Comparison of ENCODE assay signal across 2 cellular contexts in the genomic region with DNA sequence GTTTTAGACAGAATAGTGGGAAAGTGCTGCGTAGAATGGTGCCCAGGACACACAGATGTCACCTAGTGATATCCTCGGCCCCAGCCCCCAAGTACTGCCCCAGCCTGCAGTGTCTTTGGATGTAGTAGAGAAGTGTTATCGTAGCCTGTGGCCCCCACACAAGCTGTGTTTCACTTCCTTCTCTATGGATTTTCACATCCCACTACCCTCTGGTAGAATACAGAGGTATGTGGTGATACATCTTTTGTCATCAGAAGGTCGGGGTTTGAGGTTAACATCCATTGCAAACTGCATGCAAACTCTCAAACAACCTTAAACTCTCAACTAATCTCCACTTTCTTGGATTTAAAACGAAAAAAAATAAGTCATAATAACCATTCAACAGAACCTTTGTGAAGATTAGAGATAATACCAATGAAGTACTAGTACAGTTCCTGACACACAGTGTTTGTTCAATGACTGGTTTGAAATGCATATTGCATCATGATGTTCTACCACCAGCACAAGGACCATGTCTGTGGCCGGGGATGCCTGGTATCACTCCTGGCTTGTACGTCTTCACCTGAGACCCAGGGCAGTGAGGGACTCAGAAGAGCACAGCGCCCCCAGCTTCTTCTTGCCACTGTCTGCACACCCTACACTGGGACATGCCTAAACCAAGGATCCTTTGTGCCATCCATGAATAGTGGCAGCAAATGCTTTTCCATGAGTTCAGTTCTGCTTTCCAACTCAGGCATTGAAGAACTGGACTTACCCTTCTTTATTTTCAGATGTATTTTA.
TF ChIP-seq lines count a peak whose summit lies in the region.

No MANE protein-coding gene starts in this region.

TF ChIP-seq in HepG2, 621 proteins besides CTCF, POLR2A, EP300 and RAD21:
- TF ChIP-seq, protein P1, sequence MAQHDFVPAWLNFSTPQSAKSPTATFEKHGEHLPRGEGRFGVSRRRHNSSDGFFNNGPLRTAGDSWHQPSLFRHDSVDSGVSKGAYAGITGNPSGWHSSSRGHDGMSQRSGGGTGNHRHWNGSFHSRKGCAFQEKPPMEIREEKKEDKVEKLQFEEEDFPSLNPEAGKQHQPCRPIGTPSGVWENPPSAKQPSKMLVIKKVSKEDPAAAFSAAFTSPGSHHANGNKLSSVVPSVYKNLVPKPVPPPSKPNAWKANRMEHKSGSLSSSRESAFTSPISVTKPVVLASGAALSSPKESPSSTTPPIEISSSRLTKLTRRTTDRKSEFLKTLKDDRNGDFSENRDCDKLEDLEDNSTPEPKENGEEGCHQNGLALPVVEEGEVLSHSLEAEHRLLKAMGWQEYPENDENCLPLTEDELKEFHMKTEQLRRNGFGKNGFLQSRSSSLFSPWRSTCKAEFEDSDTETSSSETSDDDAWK (CRISPR knock-in tag; IDR thresholded peaks at IDR 0.05): no peak
- TF ChIP-seq CEBPB (IDR thresholded peaks at IDR 0.05; ENCODE audit: borderline replicate concordance, low read depth, low read length): peak; percentile 11; the same call in 1 of the 2 replicates
- no peak for TF ChIP-seq ZNF777 (CRISPR knock-in tag; IDR thresholded peaks at IDR 0.05)
- no peak for TF ChIP-seq ZNF224 (CRISPR knock-in tag; IDR thresholded peaks at IDR 0.05)
- TF ChIP-seq RFX3 (CRISPR knock-in tag; IDR thresholded peaks at IDR 0.05): no peak

TF ChIP-seq in H1, 55 proteins besides CTCF, POLR2A, EP300 and RAD21:
- TF ChIP-seq GTF2F1 (IDR thresholded peaks at IDR 0.05; ENCODE audit: borderline replicate concordance, low read depth, low read length): no peak
- TF ChIP-seq SIX5 (IDR thresholded peaks at IDR 0.05; ENCODE audit: low read depth, low read length): no peak
- no peak for TF ChIP-seq CBX8 (IDR thresholded peaks at IDR 0.05; ENCODE audit: borderline replicate concordance, low read depth, low read length)
